ENCODE assay signal across 23 cellular contexts in the genomic region with DNA sequence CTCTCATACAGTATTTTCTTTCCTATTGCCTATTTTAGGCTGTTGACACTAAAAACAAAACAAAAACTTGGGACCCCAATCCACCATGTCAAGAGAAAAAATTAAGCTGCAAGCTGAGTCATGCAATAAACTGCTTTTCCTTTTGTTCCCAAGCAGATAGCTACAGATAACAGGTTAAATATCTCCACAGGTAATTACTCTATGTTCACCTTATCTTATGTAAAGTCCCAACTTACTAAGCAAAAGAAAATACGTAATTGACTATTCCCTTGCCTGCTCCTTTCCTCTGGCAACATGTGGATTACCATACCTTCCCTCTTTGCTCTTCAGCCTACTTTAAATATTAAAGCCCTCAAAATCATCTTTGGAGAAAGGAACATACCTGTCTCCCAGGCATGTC. TPM values are rescaled to one million over a fixed set of nuclear protein-coding genes. Genes with fewer than 3 reads are reported as not detected.
DNase-seq lines count a peak whose midpoint lies in the region; ATAC-seq, FAIRE-seq and TF ChIP-seq lines count a peak whose summit lies in the region.
"Had no signal": no experiment of that assay in that cellular context is flagged by ENCODE, and none has a peak within 500 bp of the region (broad histone marks: within the 10 kb centered on the region; RNA-seq: fewer than 3 reads in every experiment).

No MANE protein-coding gene starts in this region.

- H3K36me3 ChIP-seq in endodermal cell (ENCODE audit: control insufficient read depth, insufficient read depth, low read length) (peaks cover 44% of the 10 kb centered on the region), mesendoderm (ENCODE audit: control insufficient read depth, insufficient read depth, low read length) (no peaks in the 10 kb centered on the region)

- H3K4ac ChIP-seq in mesendoderm (ENCODE audit: low read depth, low read length), result no peak overlapping the region

- no peak overlapping the region for H3K4me2 ChIP-seq in mesendoderm (ENCODE audit: low read length)
- H3K4me2 ChIP-seq: BLaER1, GM23338 had no signal

- TF ChIP-seq CTCF in endodermal cell (conservative IDR thresholded peaks at IDR 0.05) (no peak), natural killer cell (IDR thresholded peaks at IDR 0.05) (no peak)

- H3K27me3 ChIP-seq in endodermal cell (ENCODE audit: control insufficient read depth, insufficient read depth, low read length, poor library complexity, severe bottlenecking), result no peaks in the 10 kb centered on the region
- H3K27me3 ChIP-seq in mesendoderm (ENCODE audit: insufficient read depth, low read length, poor library complexity), result no peaks in the 10 kb centered on the region
- H3K27me3 ChIP-seq: BLaER1 had no signal

- no peak overlapping the region for H4K8ac ChIP-seq in mesendoderm (ENCODE audit: low read depth, low read length)

- peaks cover 24% of the 10 kb centered on the region for H3K36me3 Mint-ChIP-seq in endodermal cell (ENCODE audit: low read depth)
- no peaks in the 10 kb centered on the region for H3K36me3 Mint-ChIP-seq in natural killer cell

- H2BK120ac ChIP-seq in mesendoderm (ENCODE audit: low read depth, low read length), result no peak overlapping the region

- H3K4me1 Mint-ChIP-seq in endodermal cell (peaks cover 9% of the 10 kb centered on the region), natural killer cell (no peaks in the 10 kb centered on the region)
- H3K4me1 Mint-ChIP-seq: B cell had no signal

- WGBS in endodermal cell (ENCODE audit: insufficient coverage in 1 of 2, insufficient read length in 1 of 2), 2 experiments, result 26 to 63% methylated on average over 1 of the region's 1 CpG
- no CpG with 5 or more reads among the region's 1 CpG for WGBS in mesendoderm (ENCODE audit: extremely low coverage, insufficient coverage, low lambda C conversion rate)

- no peak overlapping the region for H3K56ac ChIP-seq in mesendoderm (ENCODE audit: low read length)

- H3K27ac ChIP-seq in endodermal cell (ENCODE audit: low read depth, low read length) (no peak overlapping the region), mesendoderm (ENCODE audit: low read depth, low read length) (peak overlapping the region; percentile 9)
- H3K27ac ChIP-seq: 22Rv1, BLaER1, C4-2B had no signal

- H3K9me3 Mint-ChIP-seq in endodermal cell (no peaks in the 10 kb centered on the region), natural killer cell (no peaks in the 10 kb centered on the region)
- H3K9me3 Mint-ChIP-seq: CD4-positive, CD25-positive, alpha-beta regulatory T cell; CD8-positive, alpha-beta T cell; GM23338; H9 had no signal

- no peak for ATAC-seq in natural killer cell
- ATAC-seq: CD8-positive, alpha-beta T cell; GM23338; HCT116 had no signal

- intact Hi-C loops in natural killer cell (cut with micrococcal nuclease), result no loop called here

- H3K23ac ChIP-seq in mesendoderm (ENCODE audit: low read length), result no peak overlapping the region

- DNase-seq in HTR-8/SVneo (ENCODE audit: insufficient read length, low spot score) (no peak), endodermal cell (no peak), mesendoderm (peak; percentile 86), urothelium cell line (ENCODE audit: low spot score) (no peak), LoVo (ENCODE audit: low spot score) (no peak), natural killer cell (no peak)
- no peak for DNase-seq in activated T-cell treated with anti-CD3 and anti-CD28 coated beads, Interleukin-2, amount 50 U/mL, for 48 hours
- DNase-seq: CD4-positive, CD25-positive, alpha-beta regulatory T cell; CD8-positive, alpha-beta T cell; DMS153; DND-41; H9 had no signal

- H4K5ac ChIP-seq in mesendoderm (ENCODE audit: low read length), result no peak overlapping the region

- H3K27ac Mint-ChIP-seq in endodermal cell (no peak overlapping the region), natural killer cell (no peak overlapping the region)
- H3K27ac Mint-ChIP-seq: B cell; CD4-positive, CD25-positive, alpha-beta regulatory T cell; CD8-positive, alpha-beta T cell; GM23338; H9 had no signal

- H3K79me1 ChIP-seq in mesendoderm (ENCODE audit: low read length), result peaks cover 2% of the 10 kb centered on the region

- no peaks in the 10 kb centered on the region for H3K79me2 ChIP-seq in mesendoderm (ENCODE audit: control insufficient read depth, insufficient read depth, low read length)

- H3K18ac ChIP-seq in mesendoderm (ENCODE audit: low read length), result no peak overlapping the region

- H3K9ac ChIP-seq in endodermal cell (ENCODE audit: extremely low read depth, low read length, poor library complexity, severe bottlenecking) (peak overlapping the region; percentile 52), mesendoderm (ENCODE audit: low read length) (no peak overlapping the region)
- H3K9ac ChIP-seq: BLaER1 had no signal

- H3K4me3 Mint-ChIP-seq in endodermal cell (no peak overlapping the region), natural killer cell (no peak overlapping the region)
- H3K4me3 Mint-ChIP-seq: B cell; CD4-positive, CD25-positive, alpha-beta regulatory T cell; CD8-positive, alpha-beta T cell; GM23338; H9 had no signal

- H2BK5ac ChIP-seq in mesendoderm (ENCODE audit: low read length), result no peak overlapping the region

- FAIRE-seq in HTR-8/SVneo (lab: Jason Lieb, UNC) (peak; percentile 59), urothelium cell line (lab: Jason Lieb, UNC) (peak; percentile 30)
- FAIRE-seq: A204.1, G401.6, GM12892, GM19239 had no signal

- no peak overlapping the region for H2BK15ac ChIP-seq in mesendoderm (replicated peaks; ENCODE audit: low read depth)

- no peak overlapping the region for H2AK5ac ChIP-seq in mesendoderm (ENCODE audit: low read length)

- H3K4me3 ChIP-seq in endodermal cell (ENCODE audit: low read length), result peak overlapping the region; percentile 53
- no peak overlapping the region for H3K4me3 ChIP-seq in mesendoderm (ENCODE audit: low read length)
- H3K4me3 ChIP-seq: BLaER1, GM23338 had no signal

- H3K9me3 ChIP-seq in endodermal cell (ENCODE audit: control insufficient read depth, low read length), result no peaks in the 10 kb centered on the region
- H3K9me3 ChIP-seq: BLaER1, Caco-2 had no signal

- H3K27me3 Mint-ChIP-seq in endodermal cell (ENCODE audit: insufficient read depth) (no peaks in the 10 kb centered on the region), natural killer cell (ENCODE audit: low read depth in 2 of 2) (no peaks in the 10 kb centered on the region)
- H3K27me3 Mint-ChIP-seq: B cell; CD4-positive, CD25-positive, alpha-beta regulatory T cell had no signal

- H3K4me1 ChIP-seq in endodermal cell (ENCODE audit: control insufficient read depth, insufficient read depth, low read length), result peaks cover 11% of the 10 kb centered on the region
- peaks cover 10% of the 10 kb centered on the region for H3K4me1 ChIP-seq in mesendoderm (ENCODE audit: control insufficient read depth, low read depth, low read length)
- H3K4me1 ChIP-seq: BLaER1 had no signal

RNA-seq across cellular contexts. Expression of gene COX16, which starts 19.2 kb away (rescaled TPM):
- total RNA-seq in endodermal cell (10 to 100 TPM; 61.3 to 62.4 TPM), natural killer cell (10 to 100 TPM; 14.8 to 24.7 (median 21.6) TPM)
- polyA plus RNA-seq in endodermal cell (2013, experiment 1 of 2), result 56.4 TPM
- polyA plus RNA-seq in endodermal cell (2013, experiment 2 of 2), result 58.0 TPM
- 120 TPM for polyA plus RNA-seq in mesendoderm (2013, experiment 1 of 2)
- 117 TPM for polyA plus RNA-seq in mesendoderm (2013, experiment 2 of 2)

RNA-seq across cellular contexts. Expression of gene SYNJ2BP, which starts 38.2 kb away (rescaled TPM):
- total RNA-seq in endodermal cell, result 10 to 100 TPM; 31.0 to 40.6 TPM
- 17.6 TPM for polyA plus RNA-seq in endodermal cell (2013, experiment 1 of 2)
- polyA plus RNA-seq in endodermal cell (2013, experiment 2 of 2), result 16.4 TPM
- 19.8 TPM for polyA plus RNA-seq in mesendoderm (2013, experiment 1 of 2)
- polyA plus RNA-seq in mesendoderm (2013, experiment 2 of 2), result 19.6 TPM
- total RNA-seq in natural killer cell, result 10 to 100 TPM in 2 of 3 donors, 1 to 10 TPM in 1; 9.1 to 16.6 (median 12.4) TPM
